In the genomic region with DNA sequence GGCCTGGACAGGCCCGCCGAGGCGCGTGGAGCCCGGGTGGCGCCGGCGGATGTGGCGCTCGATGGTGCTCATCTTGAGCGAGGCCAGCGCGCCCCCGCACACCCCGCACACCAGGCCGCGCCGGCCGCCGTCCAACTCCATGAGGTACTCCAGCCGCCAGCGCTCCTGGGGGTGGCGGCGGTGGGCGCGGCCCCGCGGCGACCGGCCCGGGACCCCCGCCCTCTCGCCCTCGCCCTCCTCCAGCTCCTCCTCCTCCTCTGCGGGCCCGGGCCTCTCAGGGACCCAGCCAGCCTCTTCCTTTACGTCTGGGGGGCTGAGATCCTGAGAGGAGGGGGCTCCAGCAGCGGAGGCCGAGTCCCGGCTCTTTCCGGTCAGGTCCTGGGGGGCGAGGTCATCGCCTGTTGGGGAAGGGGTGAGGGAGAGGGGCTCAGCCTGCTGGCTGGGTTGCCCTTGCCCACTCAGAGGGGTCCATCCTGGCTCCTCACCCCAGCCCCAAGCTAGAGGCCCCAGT, we compare ENCODE assay signal across 12 cellular contexts. TPM values are rescaled to one million over a fixed set of nuclear protein-coding genes. Genes with fewer than 3 reads are reported as not detected.
DNase-seq lines count a peak whose midpoint lies in the region; ATAC-seq and TF ChIP-seq lines count a peak whose summit lies in the region.
"Had no signal": no experiment of that assay in that cellular context is flagged by ENCODE, and none has a peak within 500 bp of the region (broad histone marks: within the 10 kb centered on the region; RNA-seq: fewer than 3 reads in every experiment).

No MANE protein-coding gene starts in this region.

- H3K9me3 ChIP-seq in NT2/D1 (ENCODE audit: insufficient read depth, low read length) = no peaks in the 10 kb centered on the region
- H3K9me3 ChIP-seq in iPS-15b (ENCODE audit: control insufficient read depth, insufficient read depth, low read length) = no peaks in the 10 kb centered on the region
- no peaks in the 10 kb centered on the region for H3K9me3 ChIP-seq in osteoblast (ENCODE audit: low read depth, low read length)

- peak overlapping the region; percentile 92 for H3K4me3 ChIP-seq in NT2/D1 (ENCODE audit: insufficient read length, low read depth)
- peak overlapping the region; percentile 48 for H3K4me3 ChIP-seq in iPS-15b (ENCODE audit: low read depth, low read length)
- H3K4me3 ChIP-seq in osteoblast (ENCODE audit: insufficient read depth, low read length) = no peak overlapping the region

- peak; percentile 51 for DNase-seq in 8988T
- no peak for DNase-seq in NT2/D1 (ENCODE audit: low read depth, low spot score)
- DNase-seq in osteoblast (ENCODE audit: insufficient read length, low spot score, missing footprints) = peak; percentile 58
- no peak for DNase-seq in HPDE6-E6E7 (ENCODE audit: extremely low spot score)
- no peak for DNase-seq in T-helper 2 cell
- DNase-seq: immature natural killer cell, naive B cell, NCI-H1048, T-cell had no signal

- no peak overlapping the region for H3K4me2 ChIP-seq in osteoblast (ENCODE audit: insufficient read depth, low read length)

- no peak overlapping the region for H3K27ac ChIP-seq in osteoblast (ENCODE audit: low read depth, low read length)

- peaks cover 16% of the 10 kb centered on the region for H3K79me2 ChIP-seq in osteoblast (ENCODE audit: insufficient read depth, low read length)

- H3K36me3 ChIP-seq in NT2/D1 (ENCODE audit: insufficient read depth, insufficient read length, low read length) (peaks cover 50% of the 10 kb centered on the region), iPS-15b (ENCODE audit: control insufficient read depth, insufficient read depth, low read length) (no peaks in the 10 kb centered on the region), osteoblast (ENCODE audit: insufficient read depth, low read length) (peaks cover 9% of the 10 kb centered on the region)

- H3K4me1 ChIP-seq in NT2/D1 (ENCODE audit: insufficient read depth, insufficient read length) = peaks cover 23% of the 10 kb centered on the region
- H3K4me1 ChIP-seq in iPS-15b (ENCODE audit: control insufficient read depth, insufficient read depth, low read length) = peaks cover 26% of the 10 kb centered on the region
- peaks cover 4% of the 10 kb centered on the region for H3K4me1 ChIP-seq in osteoblast (ENCODE audit: insufficient read depth, low read length)

- H4K20me1 ChIP-seq in osteoblast (ENCODE audit: insufficient read depth, low read length) = peaks cover 12% of the 10 kb centered on the region

- H3K27me3 ChIP-seq in NT2/D1 (ENCODE audit: insufficient read depth, insufficient read length) = peaks cover 1% of the 10 kb centered on the region
- H3K27me3 ChIP-seq in iPS-15b (ENCODE audit: control insufficient read depth, insufficient read depth, low read length) = no peaks in the 10 kb centered on the region
- no peaks in the 10 kb centered on the region for H3K27me3 ChIP-seq in osteoblast (ENCODE audit: insufficient read depth, low read length)

- no peak for ATAC-seq in GM18870 (IDR thresholded peaks at IDR 0.05; ENCODE audit: unreplicated experiment)
- no peak for ATAC-seq in HG03139 (IDR thresholded peaks at IDR 0.05; ENCODE audit: unreplicated experiment)
- ATAC-seq: T-cell had no signal

- no peak for TF ChIP-seq CTCF in osteoblast (IDR thresholded peaks at IDR 0.05; ENCODE audit: extremely low read depth, low read depth, low read length)

- H3K9ac ChIP-seq in NT2/D1 (ENCODE audit: insufficient read length, low read depth) (peak overlapping the region; percentile 88), iPS-15b (ENCODE audit: low read depth, low read length) (peak overlapping the region; percentile 54)

- H2AFZ ChIP-seq in osteoblast (ENCODE audit: low read length) = no peak overlapping the region

RNA-seq across cellular contexts. Expression of a gene that starts 4.3 kb away (rescaled TPM):
- 14.5 and 15.3 TPM in 2 replicates for total RNA-seq in osteoblast

RNA-seq across cellular contexts. Expression of a gene that starts 49.0 kb away (rescaled TPM):
- 16.2 and 17.7 TPM in 2 replicates for total RNA-seq in osteoblast

Comparison
In these comparisons a context has a peak if more than half of its experiments do, and no peak if none do; other contexts are left out.
1. DNase-seq: peak in 8988T (single experiment) and osteoblast (single experiment); none in NT2/D1 (single experiment), HPDE6-E6E7 (single experiment) and T-helper 2 cell (0 of 5).